ENCODE assay signal across 9 cellular contexts in genomic region chr7:117011419-117012260, GRCh38. TPM values are rescaled to one million over a fixed set of nuclear protein-coding genes. Genes with fewer than 3 reads are reported as not detected.
DNase-seq lines count a peak whose midpoint lies in the region; ATAC-seq and TF ChIP-seq lines count a peak whose summit lies in the region.
"Had no signal": no experiment of that assay in that cellular context is flagged by ENCODE, and none has a peak within 500 bp of the region (broad histone marks: within the 10 kb centered on the region; RNA-seq: fewer than 3 reads in every experiment).

No MANE protein-coding gene starts in this region.

- H3K27me3 Mint-ChIP-seq in CD8-positive, alpha-beta T cell (ENCODE audit: low read depth), result no peaks in the 10 kb centered on the region

- no peak overlapping the region for H3K27ac Mint-ChIP-seq in CD8-positive, alpha-beta T cell

- H3K4me1 Mint-ChIP-seq in CD8-positive, alpha-beta T cell (ENCODE audit: low read depth), result peaks cover 66% of the 10 kb centered on the region

- H3K36me3 Mint-ChIP-seq in CD8-positive, alpha-beta T cell, result no peaks in the 10 kb centered on the region

- POLR2A ChIA-PET in CD8-positive, alpha-beta T cell (lab: Charles Lee), result interaction anchor here (0.6 to 1.5 kb wide), 3 partner anchors 81 to 115 kb away, joined by 3 to 5 read pairs (median 4); no protein-coding TSS in a partner anchor
- POLR2A ChIA-PET in OCI-LY7 (lab: Charles Lee), result interaction anchor here (0.5 to 1.5 kb wide), 4 partner anchors 11 to 21 kb away, joined by 3 to 6 read pairs (median 4); no protein-coding TSS in a partner anchor

- H3K27ac ChIP-seq in coronary artery, result peak overlapping the region; percentile 44 to 68
- no peak overlapping the region for H3K27ac ChIP-seq in CD8-positive, alpha-beta T cell (ENCODE audit: low read depth, low read length)
- H3K27ac ChIP-seq in OCI-LY7 (ENCODE audit: low read depth, low read length, poor library complexity, severe bottlenecking), result no peak overlapping the region
- H3K27ac ChIP-seq: neutrophil had no signal

- intact Hi-C loops in CD8-positive, alpha-beta T cell (cut with DNase I, micrococcal nuclease), result loop anchor here (1.0 to 2.0 kb wide), 4 partner anchors 23 to 81 kb away; no protein-coding TSS in a partner anchor
- intact Hi-C loops in OCI-LY7 (cut with micrococcal nuclease; ENCODE audit: unreplicated experiment), result no loop called here

- DNase-seq in coronary artery (ENCODE audit: low spot score), result no peak
- no peak for DNase-seq in T-helper 9 cell
- DNase-seq in CD8-positive, alpha-beta T cell, result no peak
- no peak for DNase-seq in NK-92 (lab: John Stamatoyannopoulos, UW; ENCODE audit: unreplicated experiment)
- DNase-seq in OCI-LY7 (ENCODE audit: low spot score), result no peak

- H3K9me3 Mint-ChIP-seq in CD8-positive, alpha-beta T cell, result no peaks in the 10 kb centered on the region

- peaks cover 12% of the 10 kb centered on the region; the same call in 1 of the 2 replicates for H4K20me1 ChIP-seq in OCI-LY7 (ENCODE audit: insufficient read depth, low read length)

- H3K27me3 ChIP-seq in CD8-positive, alpha-beta T cell (ENCODE audit: insufficient read depth, low read length), result no peaks in the 10 kb centered on the region

- H3K9me3 ChIP-seq in CD8-positive, alpha-beta T cell (ENCODE audit: low read length), result no peaks in the 10 kb centered on the region
- H3K9me3 ChIP-seq in OCI-LY7 (ENCODE audit: low read length), result no peaks in the 10 kb centered on the region
- H3K9me3 ChIP-seq: neutrophil had no signal

- H3K36me3 ChIP-seq in CD8-positive, alpha-beta T cell (ENCODE audit: insufficient read depth, low read length), result no peaks in the 10 kb centered on the region
- H3K36me3 ChIP-seq in OCI-LY7 (ENCODE audit: insufficient read depth, low read length), result no peaks in the 10 kb centered on the region
- H3K36me3 ChIP-seq: neutrophil had no signal

- no TSS peak for BruUV-seq in OCI-LY7 (replicated peaks; lab: Mats Ljungman, UMichigan)

- no peak for TF ChIP-seq CTCF in coronary artery (IDR thresholded peaks at IDR 0.05)
- TF ChIP-seq CTCF in CD8-positive, alpha-beta T cell (IDR thresholded peaks at IDR 0.05), result no peak
- no peak for TF ChIP-seq CTCF in OCI-LY7 (conservative IDR thresholded peaks at IDR 0.05; ENCODE audit: low read length)

- H3K9me2 ChIP-seq in OCI-LY7 (ENCODE audit: insufficient read depth, low read length), result no peaks in the 10 kb centered on the region

- peak; percentile 81 for ATAC-seq in GM18502 (IDR thresholded peaks at IDR 0.05; ENCODE audit: poor library complexity, unreplicated experiment)
- peak; percentile 73 for ATAC-seq in GM19468 (IDR thresholded peaks at IDR 0.05; ENCODE audit: extremely low read depth, unreplicated experiment)
- peak; percentile 65 for ATAC-seq in HG03108 (IDR thresholded peaks at IDR 0.05; ENCODE audit: unreplicated experiment)
- ATAC-seq in CD8-positive, alpha-beta T cell, result no peak

- peaks cover 54% of the 10 kb centered on the region for H3K4me1 ChIP-seq in CD8-positive, alpha-beta T cell (ENCODE audit: insufficient read depth, low read length)
- H3K4me1 ChIP-seq in OCI-LY7 (ENCODE audit: insufficient read depth, low read length, poor library complexity, severe bottlenecking), result no peaks in the 10 kb centered on the region

- no peak overlapping the region for H3K4me2 ChIP-seq in OCI-LY7 (ENCODE audit: low read length)

- H2AFZ ChIP-seq in OCI-LY7 (ENCODE audit: low read length), result no peak overlapping the region

- CTCF ChIA-PET in CD8-positive, alpha-beta T cell (lab: Charles Lee), result interaction anchor here (0.5 to 9.3 kb wide), 11 partner anchors 12 to 1165 kb away, joined by 3 to 160 read pairs (median 4); no protein-coding TSS in a partner anchor
- CTCF ChIA-PET in OCI-LY7 (lab: Charles Lee; ENCODE audit: unreplicated experiment), result no interaction called here

- H3K79me2 ChIP-seq in OCI-LY7 (ENCODE audit: insufficient read depth, low read depth, low read length), result no peaks in the 10 kb centered on the region

- H3K4me3 ChIP-seq in coronary artery, result no peak overlapping the region
- no peak overlapping the region for H3K4me3 ChIP-seq in CD8-positive, alpha-beta T cell (ENCODE audit: low read depth, low read length)
- H3K4me3 ChIP-seq in OCI-LY7 (ENCODE audit: low read depth, low read length, poor library complexity, severe bottlenecking), result no peak overlapping the region

- no peak overlapping the region for H3K4me3 Mint-ChIP-seq in CD8-positive, alpha-beta T cell

RNA-seq across cellular contexts. Expression of gene ST7, which starts 58.3 kb away (rescaled TPM):
- total RNA-seq in CD8-positive, alpha-beta T cell, result 1 to 10 TPM; 4.4 to 5.0 TPM
- total RNA-seq in OCI-LY7 (2014; rRNA removed; shearing (Covaris generic)), result 7.4 and 9.6 TPM in 2 replicates
- total RNA-seq in OCI-LY7 (2022), result 7.3 and 10.7 TPM in 2 replicates

Comparison
In these comparisons a context has a peak if more than half of its experiments do, and no peak if none do; other contexts are left out.
1. H3K27ac ChIP-seq: peak in coronary artery (2 of 2); none in CD8-positive, alpha-beta T cell (single experiment) and OCI-LY7 (single experiment).